18 cellular contexts compared by ENCODE assay signal in genomic region chr16:25841776-25842175, GRCh38.
DNase-seq lines count a peak whose midpoint lies in the region; ATAC-seq lines count a peak whose summit lies in the region.
"Had no signal": no experiment of that assay in that cellular context is flagged by ENCODE, and none has a peak within 500 bp of the region (broad histone marks: within the 10 kb centered on the region; RNA-seq: fewer than 3 reads in every experiment).

No MANE protein-coding gene starts in this region.

- ATAC-seq in GM18502 (IDR thresholded peaks at IDR 0.05; ENCODE audit: poor library complexity, unreplicated experiment), result no peak
- ATAC-seq: HepG2 had no signal

- DNase-seq in NCI-H2029 (lab: John Stamatoyannopoulos, UW) (peak; percentile 10), NCI-H2029 treated with DMSO at 0.1 percent for 48 hours (lab: John Stamatoyannopoulos, UW) (no peak), G401 (ENCODE audit: low spot score) (peak; percentile 79), NCI-H82 treated with DMSO at 0.1 percent for 48 hours (lab: John Stamatoyannopoulos, UW; ENCODE audit: unreplicated experiment) (peak; percentile 89), AG08395 (ENCODE audit: low spot score) (no peak), NCI-H187 treated with DMSO at 0.1 percent for 48 hours (lab: John Stamatoyannopoulos, UW) (no peak)
- DNase-seq: ACHN; C1 segment of cervical spinal cord; Calu3; CD4-positive, alpha-beta T cell; DMS153; DMS79 treated with DMSO at 0.1 percent for 48 hours; EL; GDM1; GOT3; H9 had no signal

- in situ Hi-C loops in G401 (cut with HindIII; ENCODE audit: low sequenced_read_pairs), result no loop called here

Comparison
In these comparisons a context has a peak if more than half of its experiments do, and no peak if none do; other contexts are left out.
1. DNase-seq: peak in NCI-H2029 (single experiment), G401 (single experiment) and NCI-H82 treated with DMSO at 0.1 percent for 48 hours (single experiment); none in NCI-H2029 treated with DMSO at 0.1 percent for 48 hours (single experiment), AG08395 (single experiment) and NCI-H187 treated with DMSO at 0.1 percent for 48 hours (single experiment).